ENCODE assay signal across 10 cellular contexts in the genomic region with DNA sequence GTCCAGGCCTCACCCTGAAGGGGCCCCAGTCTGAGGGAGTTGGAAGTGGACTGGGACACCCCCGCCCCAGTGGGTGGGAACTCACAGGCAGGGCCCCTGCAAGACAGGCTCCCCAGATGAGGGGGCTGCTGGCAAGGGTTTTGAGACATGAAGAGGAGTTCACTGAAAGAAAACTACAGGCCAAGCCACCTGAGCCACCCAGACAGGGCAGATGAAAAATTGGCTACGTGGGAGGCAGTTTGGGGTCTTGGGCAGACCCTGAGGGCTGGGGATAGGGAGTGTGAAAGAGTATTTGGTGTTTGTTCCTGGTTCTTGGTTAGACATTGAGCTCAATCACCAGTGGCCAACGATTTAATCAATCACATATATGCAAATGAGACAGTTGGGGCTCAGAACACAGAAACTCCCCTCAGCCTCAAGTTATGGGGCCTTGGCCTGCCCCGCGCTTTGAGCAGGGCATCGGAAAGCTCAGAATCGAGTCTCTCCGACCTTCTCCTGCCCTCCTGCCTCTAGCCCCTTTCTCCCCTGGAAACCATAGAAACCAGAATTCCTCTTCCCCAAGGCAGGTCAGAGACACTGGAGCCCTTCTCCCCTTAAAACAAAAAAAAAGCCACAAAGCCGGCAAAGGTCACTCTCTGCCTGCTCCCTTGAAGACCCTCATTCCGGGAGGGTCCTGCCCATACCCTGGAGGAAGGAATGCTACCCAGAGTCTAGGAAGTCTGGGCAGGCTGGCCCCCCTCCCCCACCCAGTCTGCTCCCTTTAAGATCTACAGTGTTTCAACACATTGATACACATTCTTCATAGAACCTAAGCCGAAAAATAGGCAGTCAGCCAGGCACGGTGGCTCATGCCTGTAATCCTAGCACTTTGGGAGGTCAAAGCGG. TPM values are rescaled to one million over a fixed set of nuclear protein-coding genes. Genes with fewer than 3 reads are reported as not detected.
DNase-seq lines count a peak whose midpoint lies in the region; ATAC-seq and TF ChIP-seq lines count a peak whose summit lies in the region.
"Had no signal": no experiment of that assay in that cellular context is flagged by ENCODE, and none has a peak within 500 bp of the region (broad histone marks: within the 10 kb centered on the region; RNA-seq: fewer than 3 reads in every experiment).

No MANE protein-coding gene starts in this region.

- 54% methylated on average over 13 of the region's 13 CpGs for WGBS in mesenchymal stem cell

- H3K4me1 ChIP-seq in mesenchymal stem cell (ENCODE audit: control insufficient read depth, insufficient read depth, low read depth, low read length), result peaks cover 60% of the 10 kb centered on the region

- DNase-seq in AG08395 (ENCODE audit: low spot score), result peak; percentile 26
- peak; percentile 45 for DNase-seq in HFFc6
- peak; percentile 68 for DNase-seq in brain microvascular endothelial cell
- peak; percentile 63 for DNase-seq in mesenchymal stem cell
- no peak for DNase-seq in amygdala (lab: John Stamatoyannopoulos, UW)
- no peak for DNase-seq in C1 segment of cervical spinal cord (lab: John Stamatoyannopoulos, UW)
- DNase-seq: effector memory CD4-positive, alpha-beta T cell had no signal

- ATAC-seq in GM21390 (IDR thresholded peaks at IDR 0.05; ENCODE audit: unreplicated experiment), result no peak
- ATAC-seq in HG03571 (IDR thresholded peaks at IDR 0.05; ENCODE audit: unreplicated experiment), result no peak

- no peak overlapping the region for H3K4me2 ChIP-seq in mesenchymal stem cell (ENCODE audit: low read length, poor library complexity, severe bottlenecking)

- peaks cover 25% of the 10 kb centered on the region for H3K36me3 Mint-ChIP-seq in HFFc6 (ENCODE audit: low read depth)

- H3K9ac ChIP-seq in mesenchymal stem cell (ENCODE audit: low read length), result no peak overlapping the region

- peak overlapping the region; percentile 62 for H3K27ac Mint-ChIP-seq in HFFc6

- H2AK5ac ChIP-seq in mesenchymal stem cell (ENCODE audit: low read length, severe bottlenecking), result peak overlapping the region; percentile 46

- H3K36me3 ChIP-seq in brain microvascular endothelial cell (replicated peaks), result peaks cover 25% of the 10 kb centered on the region
- H3K36me3 ChIP-seq in mesenchymal stem cell (ENCODE audit: control insufficient read depth in 1 of 2, insufficient read depth in 2 of 2, low read depth in 1 of 2, low read length in 2 of 2), result peaks cover 23 to 66% of the 10 kb centered on the region in 2 experiments

- peak overlapping the region in 1 of 2 experiments; percentile 92 for H3K18ac ChIP-seq in mesenchymal stem cell (ENCODE audit: low read depth in 1 of 2, low read length in 2 of 2)

- H3K14ac ChIP-seq in mesenchymal stem cell (ENCODE audit: low read length in 2 of 2), result no peak overlapping the region

- no peak overlapping the region for H4K8ac ChIP-seq in mesenchymal stem cell (ENCODE audit: low read length)

- H2BK12ac ChIP-seq in mesenchymal stem cell (ENCODE audit: low read length in 2 of 2), result peak overlapping the region in 1 of 2 experiments; percentile 29

- no peaks in the 10 kb centered on the region for H3K9me3 ChIP-seq in mesenchymal stem cell (ENCODE audit: control insufficient read depth, low read length)

- peaks cover 17% of the 10 kb centered on the region for H3K79me1 ChIP-seq in mesenchymal stem cell (replicated peaks; ENCODE audit: low read length, poor library complexity, severe bottlenecking)

- 0 out of 2 replicates have a peak, but pooled peaks have one; percentile 37 for TF ChIP-seq CTCF in HFFc6 (IDR thresholded peaks at IDR 0.05)
- peak; percentile 32 for TF ChIP-seq CTCF in brain microvascular endothelial cell (IDR thresholded peaks at IDR 0.05; ENCODE audit: low read depth, low read length, missing control alignments)

- H2BK5ac ChIP-seq in mesenchymal stem cell (ENCODE audit: low read depth, low read length, poor library complexity, severe bottlenecking), result peak overlapping the region; percentile 39

- peaks cover 13% of the 10 kb centered on the region for H3K9me3 Mint-ChIP-seq in HFFc6

- no peak overlapping the region for H2AFZ ChIP-seq in mesenchymal stem cell (ENCODE audit: low read depth, low read length)

- peak overlapping the region in 1 of 2 experiments; percentile 19 for H3K4ac ChIP-seq in mesenchymal stem cell (ENCODE audit: low read depth in 1 of 2, low read length in 2 of 2)

- H3K23ac ChIP-seq in mesenchymal stem cell (ENCODE audit: low read length in 2 of 2), result peak overlapping the region in 1 of 2 experiments; percentile 60

- H3K27me3 ChIP-seq in brain microvascular endothelial cell (replicated peaks), result no peaks in the 10 kb centered on the region
- no peaks in the 10 kb centered on the region for H3K27me3 ChIP-seq in mesenchymal stem cell (ENCODE audit: control insufficient read depth in 1 of 2, insufficient read depth in 1 of 2, low read length in 2 of 2)

- H4K91ac ChIP-seq in mesenchymal stem cell (ENCODE audit: low read length), result no peak overlapping the region

- H3K27me3 Mint-ChIP-seq in HFFc6 (ENCODE audit: insufficient read depth), result peaks cover 21% of the 10 kb centered on the region

- no peak overlapping the region for H2BK15ac ChIP-seq in mesenchymal stem cell (ENCODE audit: low read depth, poor library complexity, severe bottlenecking)

- H3K4me1 Mint-ChIP-seq in HFFc6 (ENCODE audit: low read depth), result peaks cover 25% of the 10 kb centered on the region

- H3K4me3 Mint-ChIP-seq in HFFc6, result no peak overlapping the region; the same call in 1 of the 2 replicates

- H3K27ac ChIP-seq in brain microvascular endothelial cell, result peak overlapping the region; percentile 21
- peak overlapping the region; percentile 63 for H3K27ac ChIP-seq in mesenchymal stem cell (ENCODE audit: low read length, poor library complexity, severe bottlenecking)
- H3K27ac ChIP-seq: HL-60 had no signal

- H2BK120ac ChIP-seq in mesenchymal stem cell (ENCODE audit: low read depth, low read length), result no peak overlapping the region

- no peak overlapping the region for H3K4me3 ChIP-seq in brain microvascular endothelial cell (ENCODE audit: low read depth, low read length)
- H3K4me3 ChIP-seq in mesenchymal stem cell (ENCODE audit: insufficient read depth in 1 of 2, low read depth in 1 of 2, low read length in 2 of 2), result no peak overlapping the region

- in situ Hi-C loops in brain microvascular endothelial cell (cut with HindIII; ENCODE audit: low pct_ligation_motif_present, low sequenced_read_pairs), result no loop called here

RNA-seq across cellular contexts. Expression of a gene that starts 1.3 kb away (rescaled TPM):
- 1 to 10 TPM; 2.3 to 3.7 (median 3.2) TPM for total RNA-seq in HFFc6 (2021; fragmentation: NEBNext Ultra II Directional; extraction: Animal tissue kit (Norgen Biotek cat#: 25700))
- polyA plus RNA-seq in mesenchymal stem cell (2013, experiment 1 of 2), result 83.2 TPM
- 85.1 TPM for polyA plus RNA-seq in mesenchymal stem cell (2013, experiment 2 of 2)

RNA-seq across cellular contexts. Expression of a gene that starts 20.1 kb away (rescaled TPM):
- 10 to 100 TPM; 76.4 to 84.3 (median 80.4) TPM for total RNA-seq in HFFc6 (2021; fragmentation: NEBNext Ultra II Directional; extraction: Animal tissue kit (Norgen Biotek cat#: 25700))
- 88.5 TPM for polyA plus RNA-seq in mesenchymal stem cell (2013, experiment 1 of 2)
- polyA plus RNA-seq in mesenchymal stem cell (2013, experiment 2 of 2), result 97.4 TPM

RNA-seq across cellular contexts. Expression of a gene that starts 41.8 kb away (rescaled TPM):
- total RNA-seq in HFFc6 (2021; fragmentation: NEBNext Ultra II Directional; extraction: Animal tissue kit (Norgen Biotek cat#: 25700)), result not detected
- 1.0 TPM for polyA plus RNA-seq in mesenchymal stem cell (2013, experiment 1 of 2)
- 1.1 TPM for polyA plus RNA-seq in mesenchymal stem cell (2013, experiment 2 of 2)

RNA-seq across cellular contexts. Expression of a gene that starts 53.3 kb away (rescaled TPM):
- 10 to 100 TPM; 21.3 to 36.9 (median 24.9) TPM for total RNA-seq in HFFc6 (2021; fragmentation: NEBNext Ultra II Directional; extraction: Animal tissue kit (Norgen Biotek cat#: 25700))
- 355 TPM for polyA plus RNA-seq in mesenchymal stem cell (2013, experiment 1 of 2)
- 348 TPM for polyA plus RNA-seq in mesenchymal stem cell (2013, experiment 2 of 2)

Comparison
In these comparisons a context has a peak if more than half of its experiments do, and no peak if none do; other contexts are left out.
1. DNase-seq: peak in AG08395 (single experiment), HFFc6 (single experiment), brain microvascular endothelial cell (single experiment) and mesenchymal stem cell (single experiment); none in amygdala (0 of 56) and C1 segment of cervical spinal cord (0 of 14).